Comparison of ENCODE assay signal across 9 cellular contexts in the genomic region with DNA sequence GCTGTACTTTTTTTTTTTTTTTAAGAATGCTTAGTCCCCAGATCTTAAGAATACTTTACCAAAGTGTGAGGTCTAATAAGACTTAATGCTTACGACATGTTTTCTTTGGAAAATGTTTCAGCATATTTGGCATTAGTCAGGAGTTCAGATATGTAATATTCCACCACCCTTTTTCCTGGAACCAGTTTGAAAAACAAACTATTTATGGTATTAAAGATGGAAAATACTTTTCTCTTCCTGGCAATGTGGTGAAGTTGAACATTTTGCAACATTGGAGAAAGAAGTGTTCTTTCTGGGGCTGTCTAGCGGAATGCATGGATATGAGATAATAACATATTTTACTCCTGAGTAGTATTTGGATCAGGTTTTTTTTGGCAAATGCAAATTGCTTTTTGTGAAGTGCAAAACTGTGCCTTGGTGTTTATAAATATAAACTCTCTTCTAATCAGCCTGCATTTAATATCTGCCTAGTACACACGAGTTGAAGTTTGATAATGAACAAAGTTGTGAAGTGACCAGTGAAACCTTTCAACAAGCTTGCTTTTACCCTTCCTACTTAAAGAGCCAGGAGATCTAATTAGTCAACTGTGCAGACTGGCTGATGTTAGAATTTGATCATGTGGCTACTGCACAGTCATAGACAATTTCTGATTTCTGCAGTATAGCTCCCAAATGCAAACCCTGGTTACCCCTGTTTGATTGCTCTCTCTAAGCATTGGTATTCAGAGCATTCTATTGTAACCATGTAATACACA. TPM values are rescaled to one million over a fixed set of nuclear protein-coding genes. Genes with fewer than 3 reads are reported as not detected.
A peak's percentile ranks its signal among the peaks of the same experiment; 100 is the strongest.
DNase-seq lines count a peak whose midpoint lies in the region; ATAC-seq and TF ChIP-seq lines count a peak whose summit lies in the region.
"Had no signal": no experiment of that assay in that cellular context is flagged by ENCODE, and none has a peak within 500 bp of the region (broad histone marks: within the 10 kb centered on the region; RNA-seq: fewer than 3 reads in every experiment).

No MANE protein-coding gene starts in this region.

- ATAC-seq in effector memory CD8-positive, alpha-beta T cell (replicated peaks), result no peak
- ATAC-seq in GM19455 (IDR thresholded peaks at IDR 0.05; ENCODE audit: unreplicated experiment) (no peak), HG02588 (IDR thresholded peaks at IDR 0.05; ENCODE audit: unreplicated experiment) (no peak)

- H3K27ac ChIP-seq in HL-60 (replicated peaks), result peak overlapping the region; percentile 74

- H3K4me3 ChIP-seq in AG09309 (ENCODE audit: control insufficient read depth, low read depth, low read length), result no peak overlapping the region
- H3K4me3 ChIP-seq in HL-60 (replicated peaks; ENCODE audit: insufficient read depth, low read length), result no peak overlapping the region

- peak overlapping the region; percentile 71 to 80 for H3K4me3 Mint-ChIP-seq in effector memory CD8-positive, alpha-beta T cell

- DNase-seq in AG09309 (ENCODE audit: low read depth) (peak; percentile 90), HL-60 (ENCODE audit: low read depth in 1 of 2, low spot score in 1 of 2) (no peak), non-pigmented ciliary epithelial cell (ENCODE audit: low read depth) (peak; percentile 76), ureter (ENCODE audit: low spot score) (no peak), retina (no peak)
- DNase-seq in effector memory CD8-positive, alpha-beta T cell, result no peak
- DNase-seq: stimulated activated naive CD4-positive, alpha-beta T cell treated with Interleukin-2 at 50 U/mL for 16 hours had no signal

- peaks cover 22 to 36% of the 10 kb centered on the region in 2 donors for H3K4me1 Mint-ChIP-seq in effector memory CD8-positive, alpha-beta T cell (ENCODE audit: low read depth in 2 of 2)

- no peaks in the 10 kb centered on the region for H3K27me3 ChIP-seq in HL-60 (ENCODE audit: insufficient read depth, poor library complexity, severe bottlenecking)

- no peaks in the 10 kb centered on the region for H3K27me3 Mint-ChIP-seq in effector memory CD8-positive, alpha-beta T cell

- H3K27ac Mint-ChIP-seq in effector memory CD8-positive, alpha-beta T cell, result peak overlapping the region; percentile 83 to 90

- H3K9me3 Mint-ChIP-seq in effector memory CD8-positive, alpha-beta T cell, result no peaks in the 10 kb centered on the region

- H3K36me3 Mint-ChIP-seq in effector memory CD8-positive, alpha-beta T cell (ENCODE audit: insufficient read depth), result peaks cover 79% of the 10 kb centered on the region

- TF ChIP-seq CTCF in AG09309 (IDR thresholded peaks at IDR 0.05; ENCODE audit: control insufficient read depth, insufficient read depth, low read depth, low read length, missing control alignments), result no peak
- no peak for TF ChIP-seq CTCF in HL-60 (IDR thresholded peaks at IDR 0.05; ENCODE audit: insufficient read depth, low read length)

RNA-seq across cellular contexts. Expression of a gene that starts 20.9 kb away (rescaled TPM):
- 42.8 TPM for total RNA-seq in ureter

Comparison
In these comparisons a context has a peak if more than half of its experiments do, and no peak if none do; other contexts are left out.
1. DNase-seq: peak in AG09309 (single experiment) and non-pigmented ciliary epithelial cell (single experiment); none in HL-60 (0 of 2), effector memory CD8-positive, alpha-beta T cell (0 of 3), ureter (single experiment) and retina (single experiment).